ENCODE assay signal across 1 cellular context in genomic region chr7:28177836-28178235, GRCh38.
TF ChIP-seq lines count a peak whose summit lies in the region.

No MANE protein-coding gene starts in this region.

TF ChIP-seq in HepG2, 621 proteins besides CTCF, POLR2A, EP300 and RAD21:
- TF ChIP-seq ZBTB10 (CRISPR knock-in tag; IDR thresholded peaks at IDR 0.05; ENCODE audit: borderline replicate concordance) = no peak
